ENCODE assay signal across 28 cellular contexts in genomic region chr1:50705699-50706098, GRCh38.
DNase-seq lines count a peak whose midpoint lies in the region; ATAC-seq and TF ChIP-seq lines count a peak whose summit lies in the region.
"Had no signal": no experiment of that assay in that cellular context is flagged by ENCODE, and none has a peak within 500 bp of the region (broad histone marks: within the 10 kb centered on the region; RNA-seq: fewer than 3 reads in every experiment).

No MANE protein-coding gene starts in this region.

- no peaks in the 10 kb centered on the region for H3K9me3 ChIP-seq in HUES48 (ENCODE audit: control insufficient read depth, insufficient read depth, low read length)
- H3K9me3 ChIP-seq: left lung, transverse colon had no signal

- no peaks in the 10 kb centered on the region for H3K36me3 Mint-ChIP-seq in activated T-helper 1 cell treated with anti-CD3 and anti-CD28 coated beads, Interleukin-12 subunit alpha, Interleukin-12 subunit beta, Interleukin-2, Interleukin-4 antibody, amounts not matched to agents 30 ng/mL and 10 ng/mL and 1 ng/mL, durations not matched to agents 14 hours and 24 hours and 36 hours (ENCODE audit: low read depth)
- H3K36me3 Mint-ChIP-seq: activated naive CD4-positive, alpha-beta T cell treated with anti-CD3 and anti-CD28 coated beads, Interleukin-2, amount 50 U/mL, for 72 hours had no signal

- no peak overlapping the region for H3K9ac ChIP-seq in HUES48 (ENCODE audit: low read depth, low read length)
- H3K9ac ChIP-seq: GM23248 had no signal

- no peaks in the 10 kb centered on the region for H3K27me3 ChIP-seq in HUES48 (ENCODE audit: control insufficient read depth, insufficient read depth, low read length)
- H3K27me3 ChIP-seq: left lung, transverse colon had no signal

- peak overlapping the region; percentile 61 for H3K27ac ChIP-seq in HUES48 (ENCODE audit: low read depth, low read length)
- H3K27ac ChIP-seq: GM23248, left lung, skin epidermis, transverse colon had no signal

- no peaks in the 10 kb centered on the region for H3K36me3 ChIP-seq in HUES48 (ENCODE audit: control insufficient read depth, insufficient read depth, low read length)
- H3K36me3 ChIP-seq: left lung, transverse colon had no signal

- TF ChIP-seq CTCF in epithelial cell of esophagus (IDR thresholded peaks at IDR 0.05; ENCODE audit: insufficient read depth, low read depth, low read length, missing control alignments) = no peak

- DNase-seq in DMS 273 treated with DMSO at 0.1 percent for 48 hours (lab: John Stamatoyannopoulos, UW) = peak; percentile 70
- DNase-seq in NCI-H69 (lab: John Stamatoyannopoulos, UW) = peak; percentile 93
- DNase-seq in epithelial cell of esophagus (ENCODE audit: low read depth) = peak; percentile 87
- no peak for DNase-seq in DMS153 treated with DMSO at 0.1 percent for 48 hours (lab: John Stamatoyannopoulos, UW; ENCODE audit: unreplicated experiment)
- no peak for DNase-seq in activated T-helper 1 cell treated with anti-CD3 and anti-CD28 coated beads, Interleukin-12 subunit alpha, Interleukin-12 subunit beta, Interleukin-2, Interleukin-4 antibody, amounts not matched to agents 30 ng/mL and 10 ng/mL and 1 ng/mL, durations not matched to agents 14 hours and 24 hours and 36 hours (ENCODE audit: low spot score)
- no peak for DNase-seq in stimulated activated CD4-positive, alpha-beta T cell treated with anti-CD3 and anti-CD28 coated beads, Interleukin-2, amount 100 ng/mL, for 48 hours
- DNase-seq: activated CD4-positive, CD25-positive, alpha-beta regulatory T cell treated with anti-CD3 and anti-CD28 coated beads, Interleukin-2, amount 50 U/mL, for 72 hours; activated CD8-positive, alpha-beta memory T cell treated with anti-CD3 and anti-CD28 coated beads for 24 hours; activated T-cell treated with anti-CD3 and anti-CD28 coated beads, Interleukin-2, amount 50 U/mL, for 48 hours; C1 segment of cervical spinal cord; effector memory CD8-positive, alpha-beta T cell; GF-D8; glutamatergic neuron; GM23248; left lung; NCI-H187; NCI-H524; stimulated activated CD4-positive, alpha-beta T cell treated with anti-CD3 and anti-CD28 coated beads, Interleukin-4, amount 100 ng/mL, for 24 hours; SW 1271; transverse colon had no signal

- no peak overlapping the region for H3K4me3 Mint-ChIP-seq in activated T-helper 1 cell treated with anti-CD3 and anti-CD28 coated beads, Interleukin-12 subunit alpha, Interleukin-12 subunit beta, Interleukin-2, Interleukin-4 antibody, amounts not matched to agents 30 ng/mL and 10 ng/mL and 1 ng/mL, durations not matched to agents 14 hours and 24 hours and 36 hours
- H3K4me3 Mint-ChIP-seq: effector memory CD8-positive, alpha-beta T cell; neural crest cell; stimulated activated naive CD8-positive, alpha-beta T cell treated with anti-CD3 and anti-CD28 coated beads, Interleukin-15, Interleukin-2, amounts not matched to agents 100 ng/mL and 50 ng/mL, for 24 hours had no signal

- intact Hi-C loops in activated T-helper 1 cell treated with anti-CD3 and anti-CD28 coated beads, Interleukin-12 subunit alpha, Interleukin-12 subunit beta, Interleukin-2, Interleukin-4 antibody, amounts not matched to agents 30 ng/mL and 10 ng/mL and 1 ng/mL, durations not matched to agents 14 hours and 24 hours and 36 hours (cut with micrococcal nuclease) = loop anchor here (10.0 kb wide), 1 partner anchor 281 kb away; the partner anchor contains the start of gene DMRTA2

- H3K27me3 Mint-ChIP-seq in activated T-helper 1 cell treated with anti-CD3 and anti-CD28 coated beads, Interleukin-12 subunit alpha, Interleukin-12 subunit beta, Interleukin-2, Interleukin-4 antibody, amounts not matched to agents 30 ng/mL and 10 ng/mL and 1 ng/mL, durations not matched to agents 14 hours and 24 hours and 36 hours (ENCODE audit: insufficient read depth) = no peaks in the 10 kb centered on the region
- H3K27me3 Mint-ChIP-seq: effector memory CD8-positive, alpha-beta T cell; progenitor cell of endocrine pancreas; stimulated activated naive CD8-positive, alpha-beta T cell treated with anti-CD3 and anti-CD28 coated beads, Interleukin-15, Interleukin-2, amounts not matched to agents 100 ng/mL and 50 ng/mL, for 24 hours had no signal

- H3K4me3 ChIP-seq in HUES48 (ENCODE audit: low read depth, low read length) (no peak overlapping the region), epithelial cell of esophagus (ENCODE audit: low read length) (peak overlapping the region; percentile 18)
- H3K4me3 ChIP-seq: GM23248, left lung, skin epidermis, transverse colon had no signal

- H3K27ac Mint-ChIP-seq in activated T-helper 1 cell treated with anti-CD3 and anti-CD28 coated beads, Interleukin-12 subunit alpha, Interleukin-12 subunit beta, Interleukin-2, Interleukin-4 antibody, amounts not matched to agents 30 ng/mL and 10 ng/mL and 1 ng/mL, durations not matched to agents 14 hours and 24 hours and 36 hours = no peak overlapping the region
- H3K27ac Mint-ChIP-seq: activated naive CD4-positive, alpha-beta T cell treated with anti-CD3 and anti-CD28 coated beads, Interleukin-2, amount 50 U/mL, for 72 hours; effector memory CD8-positive, alpha-beta T cell; progenitor cell of endocrine pancreas; stimulated activated naive CD8-positive, alpha-beta T cell treated with anti-CD3 and anti-CD28 coated beads, Interleukin-15, Interleukin-2, amounts not matched to agents 100 ng/mL and 50 ng/mL, for 24 hours had no signal

- no peaks in the 10 kb centered on the region for H3K4me1 Mint-ChIP-seq in activated T-helper 1 cell treated with anti-CD3 and anti-CD28 coated beads, Interleukin-12 subunit alpha, Interleukin-12 subunit beta, Interleukin-2, Interleukin-4 antibody, amounts not matched to agents 30 ng/mL and 10 ng/mL and 1 ng/mL, durations not matched to agents 14 hours and 24 hours and 36 hours (ENCODE audit: low read depth)

- ATAC-seq in GM19463 (IDR thresholded peaks at IDR 0.05; ENCODE audit: unreplicated experiment) = no peak
- ATAC-seq: activated naive CD4-positive, alpha-beta T cell treated with anti-CD3 and anti-CD28 coated beads, Interleukin-2, amount 50 U/mL, for 72 hours; effector memory CD8-positive, alpha-beta T cell; left lung; Right ventricle myocardium inferior had no signal

- H3K9me3 Mint-ChIP-seq in activated T-helper 1 cell treated with anti-CD3 and anti-CD28 coated beads, Interleukin-12 subunit alpha, Interleukin-12 subunit beta, Interleukin-2, Interleukin-4 antibody, amounts not matched to agents 30 ng/mL and 10 ng/mL and 1 ng/mL, durations not matched to agents 14 hours and 24 hours and 36 hours = no peaks in the 10 kb centered on the region
- H3K9me3 Mint-ChIP-seq: activated naive CD4-positive, alpha-beta T cell treated with anti-CD3 and anti-CD28 coated beads, Interleukin-2, amount 50 U/mL, for 72 hours; effector memory CD8-positive, alpha-beta T cell; neural crest cell; stimulated activated naive CD8-positive, alpha-beta T cell treated with anti-CD3 and anti-CD28 coated beads, Interleukin-15, Interleukin-2, amounts not matched to agents 100 ng/mL and 50 ng/mL, for 24 hours had no signal

- H3K4me1 ChIP-seq in HUES48 (ENCODE audit: control insufficient read depth, insufficient read depth, low read length) = peaks cover 55% of the 10 kb centered on the region

Comparison
In these comparisons a context has a peak if more than half of its experiments do, and no peak if none do; other contexts are left out.
1. DNase-seq: peak in DMS 273 treated with DMSO at 0.1 percent for 48 hours (single experiment), NCI-H69 (single experiment) and epithelial cell of esophagus (single experiment); none in DMS153 treated with DMSO at 0.1 percent for 48 hours (single experiment), activated T-helper 1 cell treated with anti-CD3 and anti-CD28 coated beads, Interleukin-12 subunit alpha, Interleukin-12 subunit beta, Interleukin-2, Interleukin-4 antibody, amounts not matched to agents 30 ng/mL and 10 ng/mL and 1 ng/mL, durations not matched to agents 14 hours and 24 hours and 36 hours (single experiment) and stimulated activated CD4-positive, alpha-beta T cell treated with anti-CD3 and anti-CD28 coated beads, Interleukin-2, amount 100 ng/mL, for 48 hours (0 of 2).